In genomic region chr12:124241776-124242528, GRCh38 we compare ENCODE assay signal across 1 cellular context.
TF ChIP-seq lines count a peak whose summit lies in the region.

No MANE protein-coding gene starts in this region.

TF ChIP-seq in GM23338, 12 proteins besides CTCF, POLR2A, EP300 and RAD21 (continued from another document):
- TF ChIP-seq, protein P1, sequence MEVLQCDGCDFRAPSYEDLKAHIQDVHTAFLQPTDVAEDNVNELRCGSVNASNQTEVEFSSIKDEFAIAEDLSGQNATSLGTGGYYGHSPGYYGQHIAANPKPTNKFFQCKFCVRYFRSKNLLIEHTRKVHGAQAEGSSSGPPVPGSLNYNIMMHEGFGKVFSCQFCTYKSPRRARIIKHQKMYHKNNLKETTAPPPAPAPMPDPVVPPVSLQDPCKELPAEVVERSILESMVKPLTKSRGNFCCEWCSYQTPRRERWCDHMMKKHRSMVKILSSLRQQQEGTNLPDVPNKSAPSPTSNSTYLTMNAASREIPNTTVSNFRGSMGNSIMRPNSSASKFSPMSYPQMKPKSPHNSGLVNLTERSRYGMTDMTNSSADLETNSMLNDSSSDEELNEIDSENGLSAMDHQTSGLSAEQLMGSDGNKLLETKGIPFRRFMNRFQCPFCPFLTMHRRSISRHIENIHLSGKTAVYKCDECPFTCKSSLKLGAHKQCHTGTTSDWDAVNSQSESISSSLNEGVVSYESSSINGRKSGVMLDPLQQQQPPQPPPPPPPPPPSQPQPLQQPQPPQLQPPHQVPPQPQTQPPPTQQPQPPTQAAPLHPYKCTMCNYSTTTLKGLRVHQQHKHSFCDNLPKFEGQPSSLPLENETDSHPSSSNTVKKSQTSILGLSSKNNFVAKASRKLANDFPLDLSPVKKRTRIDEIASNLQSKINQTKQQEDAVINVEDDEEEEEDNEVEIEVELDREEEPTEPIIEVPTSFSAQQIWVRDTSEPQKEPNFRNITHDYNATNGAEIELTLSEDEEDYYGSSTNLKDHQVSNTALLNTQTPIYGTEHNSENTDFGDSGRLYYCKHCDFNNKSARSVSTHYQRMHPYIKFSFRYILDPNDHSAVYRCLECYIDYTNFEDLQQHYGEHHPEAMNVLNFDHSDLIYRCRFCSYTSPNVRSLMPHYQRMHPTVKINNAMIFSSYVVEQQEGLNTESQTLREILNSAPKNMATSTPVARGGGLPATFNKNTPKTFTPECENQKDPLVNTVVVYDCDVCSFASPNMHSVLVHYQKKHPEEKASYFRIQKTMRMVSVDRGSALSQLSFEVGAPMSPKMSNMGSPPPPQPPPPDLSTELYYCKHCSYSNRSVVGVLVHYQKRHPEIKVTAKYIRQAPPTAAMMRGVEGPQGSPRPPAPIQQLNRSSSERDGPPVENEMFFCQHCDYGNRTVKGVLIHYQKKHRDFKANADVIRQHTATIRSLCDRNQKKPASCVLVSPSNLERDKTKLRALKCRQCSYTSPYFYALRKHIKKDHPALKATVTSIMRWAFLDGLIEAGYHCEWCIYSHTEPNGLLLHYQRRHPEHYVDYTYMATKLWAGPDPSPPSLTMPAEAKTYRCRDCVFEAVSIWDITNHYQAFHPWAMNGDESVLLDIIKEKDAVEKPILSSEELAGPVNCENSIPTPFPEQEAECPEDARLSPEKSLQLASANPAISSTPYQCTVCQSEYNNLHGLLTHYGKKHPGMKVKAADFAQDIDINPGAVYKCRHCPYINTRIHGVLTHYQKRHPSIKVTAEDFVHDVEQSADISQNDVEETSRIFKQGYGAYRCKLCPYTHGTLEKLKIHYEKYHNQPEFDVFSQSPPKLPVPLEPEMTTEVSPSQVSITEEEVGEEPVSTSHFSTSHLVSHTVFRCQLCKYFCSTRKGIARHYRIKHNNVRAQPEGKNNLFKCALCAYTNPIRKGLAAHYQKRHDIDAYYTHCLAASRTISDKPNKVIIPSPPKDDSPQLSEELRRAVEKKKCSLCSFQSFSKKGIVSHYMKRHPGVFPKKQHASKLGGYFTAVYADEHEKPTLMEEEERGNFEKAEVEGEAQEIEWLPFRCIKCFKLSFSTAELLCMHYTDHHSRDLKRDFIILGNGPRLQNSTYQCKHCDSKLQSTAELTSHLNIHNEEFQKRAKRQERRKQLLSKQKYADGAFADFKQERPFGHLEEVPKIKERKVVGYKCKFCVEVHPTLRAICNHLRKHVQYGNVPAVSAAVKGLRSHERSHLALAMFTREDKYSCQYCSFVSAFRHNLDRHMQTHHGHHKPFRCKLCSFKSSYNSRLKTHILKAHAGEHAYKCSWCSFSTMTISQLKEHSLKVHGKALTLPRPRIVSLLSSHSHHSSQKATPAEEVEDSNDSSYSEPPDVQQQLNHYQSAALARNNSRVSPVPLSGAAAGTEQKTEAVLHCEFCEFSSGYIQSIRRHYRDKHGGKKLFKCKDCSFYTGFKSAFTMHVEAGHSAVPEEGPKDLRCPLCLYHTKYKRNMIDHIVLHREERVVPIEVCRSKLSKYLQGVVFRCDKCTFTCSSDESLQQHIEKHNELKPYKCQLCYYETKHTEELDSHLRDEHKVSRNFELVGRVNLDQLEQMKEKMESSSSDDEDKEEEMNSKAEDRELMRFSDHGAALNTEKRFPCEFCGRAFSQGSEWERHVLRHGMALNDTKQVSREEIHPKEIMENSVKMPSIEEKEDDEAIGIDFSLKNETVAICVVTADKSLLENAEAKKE (CRISPR knock-in tag; IDR thresholded peaks at IDR 0.05): no peak
- TF ChIP-seq ZNF331 (CRISPR knock-in tag; IDR thresholded peaks at IDR 0.05; ENCODE audit: low read depth): no peak
